7 cellular contexts compared by ENCODE assay signal in the genomic region with DNA sequence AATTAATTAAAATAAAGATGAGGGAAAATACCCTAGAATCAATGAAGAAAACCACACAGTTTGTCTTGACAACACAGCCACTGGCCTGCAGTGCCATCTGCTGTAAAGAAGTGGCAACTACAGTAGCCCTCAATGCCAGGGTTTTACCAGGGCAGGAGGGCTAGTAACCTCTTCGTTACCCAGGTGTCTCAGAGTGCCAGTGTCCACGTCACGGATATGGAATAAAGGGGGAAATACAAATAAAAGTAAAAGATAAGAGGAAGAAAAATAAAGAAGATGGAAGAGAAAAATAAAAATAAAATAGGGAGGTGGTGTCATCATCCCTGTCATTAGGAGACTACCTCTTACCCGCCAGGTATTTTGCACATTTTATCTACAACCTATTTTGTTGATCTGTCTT. TPM values are rescaled to one million over a fixed set of nuclear protein-coding genes. Genes with fewer than 3 reads are reported as not detected.
DNase-seq lines count a peak whose midpoint lies in the region; ATAC-seq and TF ChIP-seq lines count a peak whose summit lies in the region.

No MANE protein-coding gene starts in this region.

- no peaks in the 10 kb centered on the region for H3K36me3 Mint-ChIP-seq in HFFc6 (ENCODE audit: low read depth)
- no peaks in the 10 kb centered on the region for H3K36me3 Mint-ChIP-seq in activated CD4-positive, alpha-beta memory T cell treated with anti-CD3 and anti-CD28 coated beads for 36 hours

- H3K4me3 Mint-ChIP-seq in HFFc6: peak overlapping the region; percentile 85
- no peak overlapping the region for H3K4me3 Mint-ChIP-seq in activated CD4-positive, alpha-beta memory T cell treated with anti-CD3 and anti-CD28 coated beads for 36 hours
- H3K4me3 Mint-ChIP-seq in stimulated activated naive CD8-positive, alpha-beta T cell treated with anti-CD3 and anti-CD28 coated beads, Interleukin-15, amount 100 ng/mL, for 72 hours: no peak overlapping the region

- DNase-seq in HFFc6 (peak; percentile 46), NCI-H446 (lab: John Stamatoyannopoulos, UW) (peak; percentile 57 to 81), midbrain (lab: John Stamatoyannopoulos, UW) (peak; percentile 52)
- peak; percentile 62 for DNase-seq in activated CD4-positive, alpha-beta memory T cell treated with anti-CD3 and anti-CD28 coated beads for 36 hours
- DNase-seq in stimulated activated naive CD8-positive, alpha-beta T cell treated with anti-CD3 and anti-CD28 coated beads, Interleukin-15, amount 100 ng/mL, for 72 hours: peak; percentile 46

- peak; percentile 59 for ATAC-seq in stimulated activated naive CD8-positive, alpha-beta T cell treated with anti-CD3 and anti-CD28 coated beads, Interleukin-15, amount 100 ng/mL, for 72 hours

- POLR2A ChIA-PET in activated CD4-positive, alpha-beta memory T cell treated with anti-CD3 and anti-CD28 coated beads for 36 hours (lab: Charles Lee): no interaction called here

- no peak overlapping the region for H3K9ac ChIP-seq in endocrine pancreas (ENCODE audit: control insufficient read depth, insufficient read depth, low read length)

- H3K27me3 Mint-ChIP-seq in HFFc6 (ENCODE audit: insufficient read depth): 0 out of 2 replicates have a peak, but pooled peaks cover 3% of the 10 kb centered on the region
- H3K27me3 Mint-ChIP-seq in activated CD4-positive, alpha-beta memory T cell treated with anti-CD3 and anti-CD28 coated beads for 36 hours: peaks cover 1% of the 10 kb centered on the region
- H3K27me3 Mint-ChIP-seq in stimulated activated naive CD8-positive, alpha-beta T cell treated with anti-CD3 and anti-CD28 coated beads, Interleukin-15, amount 100 ng/mL, for 72 hours: peaks cover 7% of the 10 kb centered on the region

- 0 out of 2 replicates have a peak overlapping the region, but pooled peaks have one; percentile 19 for H3K27ac Mint-ChIP-seq in HFFc6
- no peak overlapping the region for H3K27ac Mint-ChIP-seq in activated CD4-positive, alpha-beta memory T cell treated with anti-CD3 and anti-CD28 coated beads for 36 hours
- no peak overlapping the region for H3K27ac Mint-ChIP-seq in stimulated activated naive CD8-positive, alpha-beta T cell treated with anti-CD3 and anti-CD28 coated beads, Interleukin-15, amount 100 ng/mL, for 72 hours

- intact Hi-C loops in activated CD4-positive, alpha-beta memory T cell treated with anti-CD3 and anti-CD28 coated beads for 36 hours (cut with micrococcal nuclease): loop anchor here (1.0 to 2.0 kb wide), 3 partner anchors 283 to 325 kb away; no protein-coding TSS in a partner anchor

- no peaks in the 10 kb centered on the region for H3K27me3 ChIP-seq in endocrine pancreas (ENCODE audit: control insufficient read depth, insufficient read depth, low read length)

- H3K4me3 ChIP-seq in endocrine pancreas (ENCODE audit: control insufficient read depth, insufficient read depth, low read length): peak overlapping the region; percentile 32

- no peaks in the 10 kb centered on the region for H3K9me3 Mint-ChIP-seq in HFFc6
- H3K9me3 Mint-ChIP-seq in activated CD4-positive, alpha-beta memory T cell treated with anti-CD3 and anti-CD28 coated beads for 36 hours: no peaks in the 10 kb centered on the region
- no peaks in the 10 kb centered on the region for H3K9me3 Mint-ChIP-seq in stimulated activated naive CD8-positive, alpha-beta T cell treated with anti-CD3 and anti-CD28 coated beads, Interleukin-15, amount 100 ng/mL, for 72 hours

- TF ChIP-seq CTCF in GM12801 (IDR thresholded peaks at IDR 0.05; ENCODE audit: extremely low read depth, insufficient read length) (peak; percentile 27), HFFc6 (IDR thresholded peaks at IDR 0.05) (peak; percentile 99)

- peaks cover 47% of the 10 kb centered on the region for H3K4me1 Mint-ChIP-seq in HFFc6 (ENCODE audit: low read depth)
- peaks cover 16% of the 10 kb centered on the region for H3K4me1 Mint-ChIP-seq in activated CD4-positive, alpha-beta memory T cell treated with anti-CD3 and anti-CD28 coated beads for 36 hours (ENCODE audit: low read depth)
- peaks cover 7% of the 10 kb centered on the region for H3K4me1 Mint-ChIP-seq in stimulated activated naive CD8-positive, alpha-beta T cell treated with anti-CD3 and anti-CD28 coated beads, Interleukin-15, amount 100 ng/mL, for 72 hours

- H3K36me3 ChIP-seq in endocrine pancreas (ENCODE audit: control insufficient read depth, insufficient read depth, low read length): no peaks in the 10 kb centered on the region

- CTCF ChIA-PET in activated CD4-positive, alpha-beta memory T cell treated with anti-CD3 and anti-CD28 coated beads for 36 hours (lab: Charles Lee): interaction anchor here (1.0 to 5.6 kb wide), 18 partner anchors 9 to 780 kb away, joined by 3 to 94 read pairs (median 4); no protein-coding TSS in a partner anchor

- no peaks in the 10 kb centered on the region for H3K9me3 ChIP-seq in endocrine pancreas (ENCODE audit: control insufficient read depth, low read length)

- no peaks in the 10 kb centered on the region for H3K4me1 ChIP-seq in endocrine pancreas (ENCODE audit: control insufficient read depth, insufficient read depth, low read length)

RNA-seq across cellular contexts. Expression of a gene that starts 14.2 kb away (rescaled TPM):
- 1 to 10 TPM in 2 of 6 experiments, under 1 TPM in 4; 0.62 to 1.8 (median 0.73) TPM for total RNA-seq in HFFc6 (2021; fragmentation: NEBNext Ultra II Directional; extraction: Animal tissue kit (Norgen Biotek cat#: 25700))
- under 1 TPM; 0.10 to 0.21 TPM for total RNA-seq in activated CD4-positive, alpha-beta memory T cell treated with anti-CD3 and anti-CD28 coated beads for 36 hours

Comparison
In these comparisons a context has a peak if more than half of its experiments do, and no peak if none do; other contexts are left out.
1. Peak in every context shown above with its lines: DNase-seq, ATAC-seq and H3K4me3 ChIP-seq.